In the genomic region with DNA sequence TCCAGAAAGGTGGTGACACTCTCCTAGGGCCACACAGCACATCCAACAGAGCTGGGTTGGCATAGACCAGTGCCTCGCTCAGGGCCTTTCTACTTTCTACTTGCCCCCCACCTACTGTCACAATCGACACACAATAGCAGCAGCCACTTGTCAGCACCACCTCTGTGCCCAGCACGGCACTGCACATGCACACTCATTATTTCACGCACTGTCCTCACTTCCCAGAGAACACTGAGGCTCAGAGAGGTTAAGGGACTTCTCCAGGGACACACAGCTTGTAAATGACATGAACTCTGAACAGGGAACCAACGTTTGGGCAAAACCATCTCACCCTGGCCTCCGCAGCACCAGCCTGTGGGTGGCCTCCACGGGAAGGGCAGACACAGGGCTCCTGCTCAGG, we compare ENCODE assay signal across 1 cellular context.
TF ChIP-seq lines count a peak whose summit lies in the region.

No MANE protein-coding gene starts in this region.

TF ChIP-seq in WTC11, 78 proteins besides CTCF, POLR2A, EP300 and RAD21 (continued from another document):
- TF ChIP-seq, protein P1, sequence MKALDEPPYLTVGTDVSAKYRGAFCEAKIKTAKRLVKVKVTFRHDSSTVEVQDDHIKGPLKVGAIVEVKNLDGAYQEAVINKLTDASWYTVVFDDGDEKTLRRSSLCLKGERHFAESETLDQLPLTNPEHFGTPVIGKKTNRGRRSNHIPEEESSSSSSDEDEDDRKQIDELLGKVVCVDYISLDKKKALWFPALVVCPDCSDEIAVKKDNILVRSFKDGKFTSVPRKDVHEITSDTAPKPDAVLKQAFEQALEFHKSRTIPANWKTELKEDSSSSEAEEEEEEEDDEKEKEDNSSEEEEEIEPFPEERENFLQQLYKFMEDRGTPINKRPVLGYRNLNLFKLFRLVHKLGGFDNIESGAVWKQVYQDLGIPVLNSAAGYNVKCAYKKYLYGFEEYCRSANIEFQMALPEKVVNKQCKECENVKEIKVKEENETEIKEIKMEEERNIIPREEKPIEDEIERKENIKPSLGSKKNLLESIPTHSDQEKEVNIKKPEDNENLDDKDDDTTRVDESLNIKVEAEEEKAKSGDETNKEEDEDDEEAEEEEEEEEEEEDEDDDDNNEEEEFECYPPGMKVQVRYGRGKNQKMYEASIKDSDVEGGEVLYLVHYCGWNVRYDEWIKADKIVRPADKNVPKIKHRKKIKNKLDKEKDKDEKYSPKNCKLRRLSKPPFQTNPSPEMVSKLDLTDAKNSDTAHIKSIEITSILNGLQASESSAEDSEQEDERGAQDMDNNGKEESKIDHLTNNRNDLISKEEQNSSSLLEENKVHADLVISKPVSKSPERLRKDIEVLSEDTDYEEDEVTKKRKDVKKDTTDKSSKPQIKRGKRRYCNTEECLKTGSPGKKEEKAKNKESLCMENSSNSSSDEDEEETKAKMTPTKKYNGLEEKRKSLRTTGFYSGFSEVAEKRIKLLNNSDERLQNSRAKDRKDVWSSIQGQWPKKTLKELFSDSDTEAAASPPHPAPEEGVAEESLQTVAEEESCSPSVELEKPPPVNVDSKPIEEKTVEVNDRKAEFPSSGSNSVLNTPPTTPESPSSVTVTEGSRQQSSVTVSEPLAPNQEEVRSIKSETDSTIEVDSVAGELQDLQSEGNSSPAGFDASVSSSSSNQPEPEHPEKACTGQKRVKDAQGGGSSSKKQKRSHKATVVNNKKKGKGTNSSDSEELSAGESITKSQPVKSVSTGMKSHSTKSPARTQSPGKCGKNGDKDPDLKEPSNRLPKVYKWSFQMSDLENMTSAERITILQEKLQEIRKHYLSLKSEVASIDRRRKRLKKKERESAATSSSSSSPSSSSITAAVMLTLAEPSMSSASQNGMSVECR (CRISPR knock-in tag; IDR thresholded peaks at IDR 0.05; ENCODE audit: borderline replicate concordance), result no peak
